ENCODE assay signal across 9 cellular contexts in genomic region chr16:11682655-11683096, GRCh38. TPM values are rescaled to one million over a fixed set of nuclear protein-coding genes. Genes with fewer than 3 reads are reported as not detected.
DNase-seq lines count a peak whose midpoint lies in the region; ATAC-seq, FAIRE-seq and TF ChIP-seq lines count a peak whose summit lies in the region.
"Had no signal": no experiment of that assay in that cellular context is flagged by ENCODE, and none has a peak within 500 bp of the region (broad histone marks: within the 10 kb centered on the region; RNA-seq: fewer than 3 reads in every experiment).

No MANE protein-coding gene starts in this region.

- H3K4me3 Mint-ChIP-seq in activated CD4-positive, alpha-beta T cell treated with anti-CD3 and anti-CD28 coated beads for 36 hours: no peak overlapping the region
- H3K4me3 Mint-ChIP-seq in chondrocyte (ENCODE audit: unreplicated experiment): no peak overlapping the region
- no peak overlapping the region for H3K4me3 Mint-ChIP-seq in immature natural killer cell

- peak overlapping the region; percentile 83 for H3K27ac Mint-ChIP-seq in activated CD4-positive, alpha-beta T cell treated with anti-CD3 and anti-CD28 coated beads for 36 hours
- H3K27ac Mint-ChIP-seq in chondrocyte (ENCODE audit: unreplicated experiment) (peak overlapping the region; percentile 85), immature natural killer cell (no peak overlapping the region)

- H3K27me3 Mint-ChIP-seq in activated CD4-positive, alpha-beta T cell treated with anti-CD3 and anti-CD28 coated beads for 36 hours: no peaks in the 10 kb centered on the region
- H3K27me3 Mint-ChIP-seq in chondrocyte (ENCODE audit: low read depth) (no peaks in the 10 kb centered on the region), immature natural killer cell (ENCODE audit: low read depth in 3 of 3) (peaks cover 0 to 4% (median 0%) of the 10 kb centered on the region in 3 donors)

- POLR2A ChIA-PET in activated CD4-positive, alpha-beta T cell treated with anti-CD3 and anti-CD28 coated beads for 36 hours (lab: Charles Lee): no interaction called here

- peaks cover 61% of the 10 kb centered on the region for H3K36me3 Mint-ChIP-seq in activated CD4-positive, alpha-beta T cell treated with anti-CD3 and anti-CD28 coated beads for 36 hours (ENCODE audit: low read depth)
- peaks cover 38% of the 10 kb centered on the region for H3K36me3 Mint-ChIP-seq in chondrocyte (ENCODE audit: low read depth)
- peaks cover 19 to 57% (median 22%) of the 10 kb centered on the region in 3 donors for H3K36me3 Mint-ChIP-seq in immature natural killer cell

- CTCF ChIA-PET in activated CD4-positive, alpha-beta T cell treated with anti-CD3 and anti-CD28 coated beads for 36 hours (lab: Charles Lee): no interaction called here

- peaks cover 55% of the 10 kb centered on the region for H3K4me1 Mint-ChIP-seq in activated CD4-positive, alpha-beta T cell treated with anti-CD3 and anti-CD28 coated beads for 36 hours
- peaks cover 41% of the 10 kb centered on the region for H3K4me1 Mint-ChIP-seq in chondrocyte (ENCODE audit: low read depth)
- peaks cover 21 to 41% of the 10 kb centered on the region in 2 donors for H3K4me1 Mint-ChIP-seq in immature natural killer cell

- TF ChIP-seq CTCF in KMS-11 (conservative IDR thresholded peaks at IDR 0.05; ENCODE audit: low read depth, low read length) (no peak), chondrocyte (IDR thresholded peaks at IDR 0.05) (no peak)

- H3K9ac ChIP-seq in KMS-11: no peak overlapping the region

- intact Hi-C loops in activated CD4-positive, alpha-beta T cell treated with anti-CD3 and anti-CD28 coated beads for 36 hours (cut with DNase I, micrococcal nuclease): no loop called here

- H3K9me3 Mint-ChIP-seq in activated CD4-positive, alpha-beta T cell treated with anti-CD3 and anti-CD28 coated beads for 36 hours (ENCODE audit: low read depth): no peaks in the 10 kb centered on the region
- H3K9me3 Mint-ChIP-seq in chondrocyte (ENCODE audit: low read depth): no peaks in the 10 kb centered on the region
- no peaks in the 10 kb centered on the region for H3K9me3 Mint-ChIP-seq in immature natural killer cell

- no peaks in the 10 kb centered on the region for H3K9me3 ChIP-seq in small intestine (ENCODE audit: control insufficient read depth, low read depth)

- peaks cover 53% of the 10 kb centered on the region; the same call in 1 of the 2 replicates for H3K79me2 ChIP-seq in KMS-11 (ENCODE audit: insufficient read depth, low read depth)

- H3K36me3 ChIP-seq in KMS-11 (ENCODE audit: insufficient read depth): peaks cover 51% of the 10 kb centered on the region; the same call in 1 of the 2 replicates
- peaks cover 16 to 17% of the 10 kb centered on the region in 2 donors for H3K36me3 ChIP-seq in small intestine (ENCODE audit: control insufficient read depth in 2 of 2, insufficient read depth in 2 of 2, low read length in 2 of 2)

- 31 to 43% (median 35%) methylated on average over 5 of the region's 5 CpGs for WGBS in small intestine, 3 donors

- ATAC-seq in activated CD4-positive, alpha-beta T cell treated with anti-CD3 and anti-CD28 coated beads for 36 hours: peak; percentile 49

- 0 out of 2 replicates have a peak, but pooled peaks cover 4% of the 10 kb centered on the region for H4K20me1 ChIP-seq in KMS-11 (ENCODE audit: insufficient read depth)

- H3K4me3 ChIP-seq in KMS-11 (IDR thresholded peaks at IDR 0.05; ENCODE audit: insufficient read depth, low read depth, low read length): no peak overlapping the region
- no peak overlapping the region for H3K4me3 ChIP-seq in small intestine (ENCODE audit: low read depth in 1 of 2, low read length in 2 of 2)

- no peaks in the 10 kb centered on the region for H3K27me3 ChIP-seq in KMS-11 (ENCODE audit: insufficient read depth, low read depth)
- no peaks in the 10 kb centered on the region for H3K27me3 ChIP-seq in small intestine (ENCODE audit: control insufficient read depth in 2 of 2, insufficient read depth in 2 of 2, low read length in 2 of 2)

- peak overlapping the region; percentile 61; the same call in 1 of the 2 replicates for H3K4me2 ChIP-seq in KMS-11

- no peak for DNase-seq in activated CD4-positive, alpha-beta T cell treated with anti-CD3 and anti-CD28 coated beads for 36 hours
- DNase-seq in activated CD4-positive, alpha-beta T cell treated with anti-CD3 and anti-CD28 coated beads, Interleukin-2, amount 50 U/mL, for 4 hours: no peak
- DNase-seq in chondrocyte (ENCODE audit: low spot score) (no peak), small intestine (no peak), immature natural killer cell (no peak), GF-D8 (lab: John Stamatoyannopoulos, UW) (no peak), NCI-H748 treated with DMSO at 0.1 percent for 48 hours (lab: John Stamatoyannopoulos, UW) (no peak)
- DNase-seq: NCI-H2107 had no signal

- H3K27ac ChIP-seq in KMS-11: peak overlapping the region; percentile 11; the same call in 1 of the 2 replicates
- H3K27ac ChIP-seq in small intestine (ENCODE audit: low read depth in 1 of 2, low read length in 1 of 2): peak overlapping the region; percentile 24 to 42

- peaks cover 93% of the 10 kb centered on the region for H3K4me1 ChIP-seq in KMS-11 (ENCODE audit: low read depth, poor library complexity, severe bottlenecking)
- H3K4me1 ChIP-seq in small intestine (ENCODE audit: control insufficient read depth in 2 of 2, insufficient read depth in 1 of 2, low read depth in 1 of 2, low read length in 1 of 2): peaks cover 4 to 11% of the 10 kb centered on the region in 2 donors

- no peak for FAIRE-seq in small intestine (lab: Jason Lieb, UNC)

- H2AFZ ChIP-seq in KMS-11 (ENCODE audit: low read depth): no peak overlapping the region

RNA-seq across cellular contexts. Expression of gene SNN, which starts 14.4 kb away (rescaled TPM):
- total RNA-seq in activated CD4-positive, alpha-beta T cell treated with anti-CD3 and anti-CD28 coated beads for 36 hours: 1 to 10 TPM; 6.0 to 7.2 TPM
- total RNA-seq in chondrocyte: 12.5 to 15.3 TPM (median 14.0 TPM) in 3 replicates
- 10 to 100 TPM in 1 of 3 donors, 1 to 10 TPM in 2; 9.6 to 15.7 (median 9.7) TPM for polyA plus RNA-seq in small intestine
- polyA plus RNA-seq in immature natural killer cell: 10 to 100 TPM in 1 of 3 donors, 1 to 10 TPM in 2; 2.4 to 11.1 (median 4.9) TPM

RNA-seq across cellular contexts. Expression of gene TXNDC11, which starts 60.0 kb away (rescaled TPM):
- total RNA-seq in activated CD4-positive, alpha-beta T cell treated with anti-CD3 and anti-CD28 coated beads for 36 hours: 10 to 100 TPM; 27.3 to 28.3 TPM
- total RNA-seq in chondrocyte: 34.9 to 53.1 TPM (median 39.7 TPM) in 3 replicates
- polyA plus RNA-seq in small intestine: 10 to 100 TPM; 49.7 to 73.4 (median 49.7) TPM
- polyA plus RNA-seq in immature natural killer cell: 10 to 100 TPM; 35.6 to 57.2 (median 46.9) TPM

Comparison
In these comparisons a context has a peak if more than half of its experiments do, and no peak if none do; other contexts are left out.
1. H3K27ac Mint-ChIP-seq: peak in activated CD4-positive, alpha-beta T cell treated with anti-CD3 and anti-CD28 coated beads for 36 hours (single experiment) and chondrocyte (single experiment); none in immature natural killer cell (0 of 6).